In genomic region chr7:129650056-129650758, GRCh38 we compare ENCODE assay signal across 26 cellular contexts. TPM values are rescaled to one million over a fixed set of nuclear protein-coding genes. Genes with fewer than 3 reads are reported as not detected.
A peak's percentile ranks its signal among the peaks of the same experiment; 100 is the strongest.
DNase-seq lines count a peak whose midpoint lies in the region; ATAC-seq and TF ChIP-seq lines count a peak whose summit lies in the region.
"Had no signal": no experiment of that assay in that cellular context is flagged by ENCODE, and none has a peak within 500 bp of the region (broad histone marks: within the 10 kb centered on the region; RNA-seq: fewer than 3 reads in every experiment).

No MANE protein-coding gene starts in this region.

- no peak for DNase-seq in activated CD8-positive, alpha-beta T cell treated with anti-CD3 and anti-CD28 coated beads for 36 hours
- DNase-seq in activated CD8-positive, alpha-beta T cell treated with anti-CD3 and anti-CD28 coated beads, Interleukin-2, amount 10 ng/mL, durations not matched to agents 7 days and 5 days = no peak
- DNase-seq in activated naive CD8-positive, alpha-beta T cell treated with anti-CD3 and anti-CD28 coated beads for 36 hours = no peak
- no peak for DNase-seq in osteoblast (ENCODE audit: insufficient read length, low spot score, missing footprints)
- DNase-seq in Right ventricle myocardium inferior (ENCODE audit: missing footprints) = no peak
- DNase-seq: activated naive CD4-positive, alpha-beta T cell treated with anti-CD3 and anti-CD28 coated beads, Interleukin-2, amount 10 ng/mL, durations not matched to agents 7 days and 5 days; body of pancreas; CD4-positive, alpha-beta memory T cell; cerebellar nuclear complex; EL; GOT3; immature natural killer cell; IMR-90; left ventricle myocardium inferior; NCI-H446 treated with DMSO at 0.1 percent for 48 hours; NCI-H82; occipital lobe; stimulated activated CD4-positive, alpha-beta T cell treated with anti-CD3 and anti-CD28 coated beads, Interleukin-15, amount 100 ng/mL, for 24 hours; stimulated activated naive CD4-positive, alpha-beta T cell; thyroid gland had no signal

- H3K36me3 Mint-ChIP-seq in activated CD8-positive, alpha-beta T cell treated with anti-CD3 and anti-CD28 coated beads for 36 hours (ENCODE audit: low read depth) = peaks cover 7% of the 10 kb centered on the region
- H3K36me3 Mint-ChIP-seq in activated CD8-positive, alpha-beta T cell treated with anti-CD3 and anti-CD28 coated beads, Interleukin-2, amount 10 ng/mL, durations not matched to agents 7 days and 5 days (ENCODE audit: low read depth) = peaks cover 11% of the 10 kb centered on the region
- peaks cover 29% of the 10 kb centered on the region for H3K36me3 Mint-ChIP-seq in activated naive CD8-positive, alpha-beta T cell treated with anti-CD3 and anti-CD28 coated beads for 36 hours

- no peak overlapping the region for H3K9ac ChIP-seq in HUES48 (ENCODE audit: low read depth, low read length)

- H3K4me2 ChIP-seq in osteoblast (ENCODE audit: insufficient read depth, low read length) = peak overlapping the region; percentile 17
- H3K4me2 ChIP-seq: hepatocyte had no signal

- no peaks in the 10 kb centered on the region for H4K20me1 ChIP-seq in osteoblast (ENCODE audit: insufficient read depth, low read length)

- H3K79me2 ChIP-seq in osteoblast (ENCODE audit: insufficient read depth, low read length) = peaks cover 14% of the 10 kb centered on the region

- no peak overlapping the region for H3K27ac Mint-ChIP-seq in activated CD8-positive, alpha-beta T cell treated with anti-CD3 and anti-CD28 coated beads for 36 hours
- no peak overlapping the region for H3K27ac Mint-ChIP-seq in activated CD8-positive, alpha-beta T cell treated with anti-CD3 and anti-CD28 coated beads, Interleukin-2, amount 10 ng/mL, durations not matched to agents 7 days and 5 days
- peak overlapping the region; percentile 39 for H3K27ac Mint-ChIP-seq in activated naive CD8-positive, alpha-beta T cell treated with anti-CD3 and anti-CD28 coated beads for 36 hours
- H3K27ac Mint-ChIP-seq: activated naive CD4-positive, alpha-beta T cell treated with anti-CD3 and anti-CD28 coated beads, Interleukin-2, amount 10 ng/mL, durations not matched to agents 7 days and 5 days had no signal

- peak; percentile 43 for ATAC-seq in activated CD8-positive, alpha-beta T cell treated with anti-CD3 and anti-CD28 coated beads for 36 hours
- no peak for ATAC-seq in activated CD8-positive, alpha-beta T cell treated with anti-CD3 and anti-CD28 coated beads, Interleukin-2, amount 10 ng/mL, durations not matched to agents 7 days and 5 days
- ATAC-seq in Right ventricle myocardium inferior (no peak), GM21367 (IDR thresholded peaks at IDR 0.05; ENCODE audit: unreplicated experiment) (no peak), HG03354 (IDR thresholded peaks at IDR 0.05; ENCODE audit: poor library complexity, severe bottlenecking, unreplicated experiment) (no peak)
- ATAC-seq: body of pancreas, gastroesophageal sphincter, SK-N-SH treated with all-trans-retinoic acid at 6 μM for 48 hours had no signal

- H3K36me3 ChIP-seq in HUES48 (ENCODE audit: control insufficient read depth, insufficient read depth, low read length) = no peaks in the 10 kb centered on the region
- H3K36me3 ChIP-seq in osteoblast (ENCODE audit: insufficient read depth, low read length) = no peaks in the 10 kb centered on the region
- H3K36me3 ChIP-seq: left ventricle myocardium inferior, thyroid gland had no signal

- peaks cover 41% of the 10 kb centered on the region for H3K4me1 Mint-ChIP-seq in activated CD8-positive, alpha-beta T cell treated with anti-CD3 and anti-CD28 coated beads for 36 hours (ENCODE audit: low read depth)
- H3K4me1 Mint-ChIP-seq in activated CD8-positive, alpha-beta T cell treated with anti-CD3 and anti-CD28 coated beads, Interleukin-2, amount 10 ng/mL, durations not matched to agents 7 days and 5 days (ENCODE audit: low read depth) = peaks cover 9% of the 10 kb centered on the region
- peaks cover 46% of the 10 kb centered on the region for H3K4me1 Mint-ChIP-seq in activated naive CD8-positive, alpha-beta T cell treated with anti-CD3 and anti-CD28 coated beads for 36 hours
- H3K4me1 Mint-ChIP-seq: activated naive CD4-positive, alpha-beta T cell treated with anti-CD3 and anti-CD28 coated beads, Interleukin-2, amount 10 ng/mL, durations not matched to agents 7 days and 5 days had no signal

- intact Hi-C loops in activated CD8-positive, alpha-beta T cell treated with anti-CD3 and anti-CD28 coated beads for 36 hours (cut with micrococcal nuclease) = no loop called here
- intact Hi-C loops in Right ventricle myocardium inferior (cut with DNase I) = no loop called here

- H3K27me3 Mint-ChIP-seq in activated CD8-positive, alpha-beta T cell treated with anti-CD3 and anti-CD28 coated beads for 36 hours = no peaks in the 10 kb centered on the region
- no peaks in the 10 kb centered on the region for H3K27me3 Mint-ChIP-seq in activated CD8-positive, alpha-beta T cell treated with anti-CD3 and anti-CD28 coated beads, Interleukin-2, amount 10 ng/mL, durations not matched to agents 7 days and 5 days (ENCODE audit: low read depth)
- no peaks in the 10 kb centered on the region for H3K27me3 Mint-ChIP-seq in activated naive CD8-positive, alpha-beta T cell treated with anti-CD3 and anti-CD28 coated beads for 36 hours
- H3K27me3 Mint-ChIP-seq: activated naive CD4-positive, alpha-beta T cell treated with anti-CD3 and anti-CD28 coated beads, Interleukin-2, amount 10 ng/mL, durations not matched to agents 7 days and 5 days; CD4-positive, alpha-beta memory T cell had no signal

- no peak overlapping the region for H2AFZ ChIP-seq in osteoblast (ENCODE audit: low read length)
- H2AFZ ChIP-seq: hepatocyte had no signal

- H3K9me3 Mint-ChIP-seq in activated CD8-positive, alpha-beta T cell treated with anti-CD3 and anti-CD28 coated beads for 36 hours = no peaks in the 10 kb centered on the region
- H3K9me3 Mint-ChIP-seq in activated CD8-positive, alpha-beta T cell treated with anti-CD3 and anti-CD28 coated beads, Interleukin-2, amount 10 ng/mL, durations not matched to agents 7 days and 5 days (ENCODE audit: insufficient read depth) = no peaks in the 10 kb centered on the region
- no peaks in the 10 kb centered on the region for H3K9me3 Mint-ChIP-seq in activated naive CD8-positive, alpha-beta T cell treated with anti-CD3 and anti-CD28 coated beads for 36 hours
- H3K9me3 Mint-ChIP-seq: activated naive CD4-positive, alpha-beta T cell treated with anti-CD3 and anti-CD28 coated beads, Interleukin-2, amount 10 ng/mL, durations not matched to agents 7 days and 5 days; CD4-positive, alpha-beta memory T cell; immature natural killer cell had no signal

- no peak for TF ChIP-seq CTCF in activated CD8-positive, alpha-beta T cell treated with anti-CD3 and anti-CD28 coated beads for 36 hours (IDR thresholded peaks at IDR 0.05)
- no peak for TF ChIP-seq CTCF in osteoblast (IDR thresholded peaks at IDR 0.05; ENCODE audit: extremely low read depth, low read depth, low read length)

- no peak overlapping the region for H3K4me3 Mint-ChIP-seq in activated CD8-positive, alpha-beta T cell treated with anti-CD3 and anti-CD28 coated beads for 36 hours
- H3K4me3 Mint-ChIP-seq in activated CD8-positive, alpha-beta T cell treated with anti-CD3 and anti-CD28 coated beads, Interleukin-2, amount 10 ng/mL, durations not matched to agents 7 days and 5 days = no peak overlapping the region
- H3K4me3 Mint-ChIP-seq in activated naive CD8-positive, alpha-beta T cell treated with anti-CD3 and anti-CD28 coated beads for 36 hours = no peak overlapping the region
- H3K4me3 Mint-ChIP-seq: activated naive CD4-positive, alpha-beta T cell treated with anti-CD3 and anti-CD28 coated beads, Interleukin-2, amount 10 ng/mL, durations not matched to agents 7 days and 5 days; CD4-positive, alpha-beta memory T cell; immature natural killer cell had no signal

- CTCF ChIA-PET in activated CD8-positive, alpha-beta T cell treated with anti-CD3 and anti-CD28 coated beads for 36 hours (lab: Charles Lee) = interaction anchor here (0.8 to 3.8 kb wide), 4 partner anchors 12 to 179 kb away, joined by 3 to 16 read pairs (median 8); no protein-coding TSS in a partner anchor
- CTCF ChIA-PET in activated CD8-positive, alpha-beta T cell treated with anti-CD3 and anti-CD28 coated beads, Interleukin-2, amount 10 ng/mL, durations not matched to agents 7 days and 5 days (lab: Charles Lee) = interaction anchor here (0.8 to 1.2 kb wide), 3 partner anchors 12 to 307 kb away, joined by 3 to 4 read pairs (median 3); no protein-coding TSS in a partner anchor

- H3K9me3 ChIP-seq in HUES48 (ENCODE audit: control insufficient read depth, insufficient read depth, low read length) = no peaks in the 10 kb centered on the region
- H3K9me3 ChIP-seq in osteoblast (ENCODE audit: low read depth, low read length) = no peaks in the 10 kb centered on the region
- H3K9me3 ChIP-seq: body of pancreas, gastroesophageal sphincter, left ventricle myocardium inferior, thyroid gland had no signal

- H3K4me1 ChIP-seq in HUES48 (ENCODE audit: control insufficient read depth, insufficient read depth, low read length) (peaks cover 38% of the 10 kb centered on the region), osteoblast (ENCODE audit: insufficient read depth, low read length) (no peaks in the 10 kb centered on the region)
- H3K4me1 ChIP-seq: body of pancreas, gastroesophageal sphincter, thyroid gland had no signal

- H3K4me3 ChIP-seq in HUES48 (ENCODE audit: low read depth, low read length) (no peak overlapping the region), osteoblast (ENCODE audit: insufficient read depth, low read length) (no peak overlapping the region)
- H3K4me3 ChIP-seq: body of pancreas, gastroesophageal sphincter, hepatocyte, left ventricle myocardium inferior, thyroid gland had no signal

- H3K27me3 ChIP-seq in HUES48 (ENCODE audit: control insufficient read depth, insufficient read depth, low read length) (no peaks in the 10 kb centered on the region), osteoblast (ENCODE audit: insufficient read depth, low read length) (no peaks in the 10 kb centered on the region)
- H3K27me3 ChIP-seq: body of pancreas, gastroesophageal sphincter, hepatocyte, thyroid gland had no signal

- H3K27ac ChIP-seq in HUES48 (ENCODE audit: low read depth, low read length) = peak overlapping the region; percentile 46
- no peak overlapping the region for H3K27ac ChIP-seq in osteoblast (ENCODE audit: low read depth, low read length)
- H3K27ac ChIP-seq: body of pancreas, gastroesophageal sphincter, hepatocyte, left ventricle myocardium inferior, thyroid gland had no signal

- POLR2A ChIA-PET in activated CD8-positive, alpha-beta T cell treated with anti-CD3 and anti-CD28 coated beads for 36 hours (lab: Charles Lee) = no interaction called here
- POLR2A ChIA-PET in activated CD8-positive, alpha-beta T cell treated with anti-CD3 and anti-CD28 coated beads, Interleukin-2, amount 10 ng/mL, durations not matched to agents 7 days and 5 days (lab: Charles Lee) = no interaction called here

RNA-seq across cellular contexts. Expression of gene NRF1, which starts 38.7 kb away (rescaled TPM):
- 10 to 100 TPM; 23.3 to 23.9 TPM for total RNA-seq in activated CD8-positive, alpha-beta T cell treated with anti-CD3 and anti-CD28 coated beads for 36 hours
- total RNA-seq in activated CD8-positive, alpha-beta T cell treated with anti-CD3 and anti-CD28 coated beads, Interleukin-2, amount 10 ng/mL, durations not matched to agents 7 days and 5 days = 10 to 100 TPM; 28.1 to 30.0 TPM
- 10 to 100 TPM; 17.9 to 20.4 TPM for total RNA-seq in activated naive CD8-positive, alpha-beta T cell treated with anti-CD3 and anti-CD28 coated beads for 36 hours
- 14.1 and 14.8 TPM in 2 replicates for total RNA-seq in osteoblast
- 7.8 TPM for total RNA-seq in Right ventricle myocardium inferior
